In genomic region chrX:107825698-107826285, GRCh38 we compare ENCODE assay signal across 8 cellular contexts. TPM values are rescaled to one million over a fixed set of nuclear protein-coding genes. Genes with fewer than 3 reads are reported as not detected.
DNase-seq lines count a peak whose midpoint lies in the region; TF ChIP-seq lines count a peak whose summit lies in the region.

A gene with protein sequence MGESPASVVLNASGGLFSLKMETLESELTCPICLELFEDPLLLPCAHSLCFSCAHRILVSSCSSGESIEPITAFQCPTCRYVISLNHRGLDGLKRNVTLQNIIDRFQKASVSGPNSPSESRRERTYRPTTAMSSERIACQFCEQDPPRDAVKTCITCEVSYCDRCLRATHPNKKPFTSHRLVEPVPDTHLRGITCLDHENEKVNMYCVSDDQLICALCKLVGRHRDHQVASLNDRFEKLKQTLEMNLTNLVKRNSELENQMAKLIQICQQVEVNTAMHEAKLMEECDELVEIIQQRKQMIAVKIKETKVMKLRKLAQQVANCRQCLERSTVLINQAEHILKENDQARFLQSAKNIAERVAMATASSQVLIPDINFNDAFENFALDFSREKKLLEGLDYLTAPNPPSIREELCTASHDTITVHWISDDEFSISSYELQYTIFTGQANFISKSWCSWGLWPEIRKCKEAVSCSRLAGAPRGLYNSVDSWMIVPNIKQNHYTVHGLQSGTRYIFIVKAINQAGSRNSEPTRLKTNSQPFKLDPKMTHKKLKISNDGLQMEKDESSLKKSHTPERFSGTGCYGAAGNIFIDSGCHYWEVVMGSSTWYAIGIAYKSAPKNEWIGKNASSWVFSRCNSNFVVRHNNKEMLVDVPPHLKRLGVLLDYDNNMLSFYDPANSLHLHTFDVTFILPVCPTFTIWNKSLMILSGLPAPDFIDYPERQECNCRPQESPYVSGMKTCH (plus strand): TSS chrX:107825866. CDS start chrX:107826427, 561 bp downstream.

- H3K27me3 ChIP-seq in H9 (ENCODE audit: insufficient read depth, low read length): peaks cover 10% of the 10 kb centered on the region; the same call in 1 of the 2 replicates
- H3K27me3 ChIP-seq in muscle layer of duodenum (ENCODE audit: low read depth, low read length): no peaks in the 10 kb centered on the region

- no peak within 1 kb of the TSS for H2BK5ac ChIP-seq in H9 (ENCODE audit: insufficient read length, low read length)

- H3K18ac ChIP-seq in H9 (ENCODE audit: insufficient read length, low read depth, low read length): no peak within 1 kb of the TSS

- H3K23ac ChIP-seq in H9 (ENCODE audit: insufficient read length, low read depth, low read length): no peak within 1 kb of the TSS

- no peak within 1 kb of the TSS for H2AK5ac ChIP-seq in H9 (ENCODE audit: insufficient read length, low read length)

- H4K91ac ChIP-seq in H9 (ENCODE audit: insufficient read length, low read depth, low read length): no peak within 1 kb of the TSS

- H3K4me1 ChIP-seq in H9 (ENCODE audit: insufficient read depth, low read length): no peaks in the 10 kb centered on the region
- H3K4me1 ChIP-seq in muscle layer of duodenum (ENCODE audit: control insufficient read depth in 1 of 2, insufficient read depth in 2 of 2, low read length in 2 of 2): peaks cover 0 to 8% of the 10 kb centered on the region in 2 donors

- H2BK120ac ChIP-seq in H9 (ENCODE audit: low read depth, low read length, poor library complexity, severe bottlenecking): no peak within 1 kb of the TSS

- peak within 1 kb of the TSS; percentile 55 to 80 for H3K4me3 Mint-ChIP-seq in H9
- peak within 1 kb of the TSS; percentile 73 for H3K4me3 Mint-ChIP-seq in stimulated activated naive CD8-positive, alpha-beta T cell treated with anti-CD3 and anti-CD28 coated beads, Interleukin-15, Interleukin-2, amounts not matched to agents 100 ng/mL and 50 ng/mL, for 24 hours

- peaks cover 0 to 45% of the 10 kb centered on the region in 2 experiments; a peak in 4 of 5 replicates for H3K9me3 Mint-ChIP-seq in H9
- H3K9me3 Mint-ChIP-seq in stimulated activated naive CD8-positive, alpha-beta T cell treated with anti-CD3 and anti-CD28 coated beads, Interleukin-15, Interleukin-2, amounts not matched to agents 100 ng/mL and 50 ng/mL, for 24 hours: no peaks in the 10 kb centered on the region

- no peaks in the 10 kb centered on the region for H3K36me3 ChIP-seq in muscle layer of duodenum (ENCODE audit: control insufficient read depth in 1 of 2, insufficient read depth in 2 of 2, low read length in 2 of 2)

- no peak within 1 kb of the TSS for H2BK12ac ChIP-seq in H9 (ENCODE audit: insufficient read length, low read depth, low read length)

- peaks cover 7 to 10% of the 10 kb centered on the region in 2 experiments; a peak in 2 of 4 replicates for H3K4me1 Mint-ChIP-seq in H9
- peaks cover 39% of the 10 kb centered on the region for H3K4me1 Mint-ChIP-seq in stimulated activated naive CD8-positive, alpha-beta T cell treated with anti-CD3 and anti-CD28 coated beads, Interleukin-15, Interleukin-2, amounts not matched to agents 100 ng/mL and 50 ng/mL, for 24 hours (ENCODE audit: low read depth)

- peak; percentile 22 for DNase-seq in D341Med (ENCODE audit: low spot score)
- peak; percentile 72 for DNase-seq in H9
- DNase-seq in NCI-H2107 (lab: John Stamatoyannopoulos, UW): peak; percentile 3
- DNase-seq in activated T-cell treated with anti-CD3 and anti-CD28 coated beads for 1 hour (ENCODE audit: low read depth): peak; percentile 32
- DNase-seq in epithelial cell of proximal tubule (ENCODE audit: low read depth): no peak
- DNase-seq in epidermal melanocyte (ENCODE audit: insufficient read length, low spot score): no peak

- no peak within 1 kb of the TSS for H3K9ac ChIP-seq in H9 (ENCODE audit: extremely low read depth, insufficient read length, low read length)

- H3K4me2 ChIP-seq in H9 (ENCODE audit: insufficient read depth, insufficient read length, low read length): peak within 1 kb of the TSS; percentile 73

- H3K36me3 Mint-ChIP-seq in H9 (ENCODE audit: insufficient read depth in 1 of 3, low read depth in 3 of 3): no peaks in the 10 kb centered on the region; a peak in 1 of 7 replicates
- H3K36me3 Mint-ChIP-seq in stimulated activated naive CD8-positive, alpha-beta T cell treated with anti-CD3 and anti-CD28 coated beads, Interleukin-15, Interleukin-2, amounts not matched to agents 100 ng/mL and 50 ng/mL, for 24 hours (ENCODE audit: low read depth): no peaks in the 10 kb centered on the region

- H2AFZ ChIP-seq in H9 (ENCODE audit: low read length): no peak within 1 kb of the TSS

- no peaks in the 10 kb centered on the region for H4K20me1 ChIP-seq in H9 (ENCODE audit: control insufficient read depth, insufficient read depth, insufficient read length)

- H3K14ac ChIP-seq in H9 (ENCODE audit: insufficient read depth, low read length): no peak within 1 kb of the TSS; the same call in 1 of the 2 replicates

- H3K9me3 ChIP-seq in H9 (ENCODE audit: control insufficient read depth, low read depth, low read length) (no peaks in the 10 kb centered on the region), muscle layer of duodenum (ENCODE audit: control insufficient read depth in 1 of 2, low read length in 2 of 2) (no peaks in the 10 kb centered on the region)

- H3K27ac ChIP-seq in H9 (ENCODE audit: insufficient read length, low read depth, low read length): no peak within 1 kb of the TSS
- H3K27ac ChIP-seq in muscle layer of duodenum (ENCODE audit: low read length): peak within 1 kb of the TSS; percentile 80

- TF ChIP-seq CTCF in H9 (conservative IDR thresholded peaks at IDR 0.05) (no peak), epithelial cell of proximal tubule (conservative IDR thresholded peaks at IDR 0.05; ENCODE audit: low read depth, low read length) (no peak)

- H3K4me3 ChIP-seq in epithelial cell of proximal tubule (ENCODE audit: low read depth, low read length) (peak within 1 kb of the TSS; percentile 62), muscle layer of duodenum (ENCODE audit: low read depth in 1 of 2, low read length in 2 of 2) (peak within 1 kb of the TSS; percentile 50 to 58)

- no peak within 1 kb of the TSS for H3K27ac Mint-ChIP-seq in H9
- H3K27ac Mint-ChIP-seq in stimulated activated naive CD8-positive, alpha-beta T cell treated with anti-CD3 and anti-CD28 coated beads, Interleukin-15, Interleukin-2, amounts not matched to agents 100 ng/mL and 50 ng/mL, for 24 hours: peak within 1 kb of the TSS; percentile 76

- H3K56ac ChIP-seq in H9 (ENCODE audit: insufficient read length, low read depth, low read length): no peak within 1 kb of the TSS

- WGBS in H9 (ENCODE audit: extremely low coverage, insufficient read length, low lambda C conversion rate): no CpG with 5 or more reads among the region's 43 CpGs

- H3K79me1 ChIP-seq in H9 (ENCODE audit: insufficient read depth, low read depth, low read length, poor library complexity, severe bottlenecking): no peaks in the 10 kb centered on the region

- peaks cover 60% of the 10 kb centered on the region for H3K27me3 Mint-ChIP-seq in H9 (ENCODE audit: low read depth)
- peaks cover 3% of the 10 kb centered on the region for H3K27me3 Mint-ChIP-seq in stimulated activated naive CD8-positive, alpha-beta T cell treated with anti-CD3 and anti-CD28 coated beads, Interleukin-15, Interleukin-2, amounts not matched to agents 100 ng/mL and 50 ng/mL, for 24 hours

- H3K4ac ChIP-seq in H9 (ENCODE audit: low read depth, low read length): no peak within 1 kb of the TSS

- H2BK20ac ChIP-seq in H9 (ENCODE audit: low read depth, low read length, poor library complexity, severe bottlenecking): no peak within 1 kb of the TSS

- H3K79me2 ChIP-seq in H9 (ENCODE audit: insufficient read depth, low read length): no peaks in the 10 kb centered on the region

- H2BK15ac ChIP-seq in H9 (ENCODE audit: low read depth, low read length): no peak within 1 kb of the TSS

- H3K23me2 ChIP-seq in H9 (ENCODE audit: insufficient read length, low read depth, low read length, poor library complexity, severe bottlenecking): peaks cover 8% of the 10 kb centered on the region

- H4K8ac ChIP-seq in H9 (replicated peaks; ENCODE audit: insufficient read length, low read depth, low read length): no peak within 1 kb of the TSS

- no peak within 1 kb of the TSS for H4K5ac ChIP-seq in H9 (ENCODE audit: insufficient read length, low read depth, low read length)

- H3T11ph ChIP-seq in H9 (ENCODE audit: low read length): no peak within 1 kb of the TSS

RNA-seq across cellular contexts. Expression of the gene that starts here (rescaled TPM):
- total RNA-seq in H9 (2021): 1.3 and 1.6 TPM in 2 replicates
- 6.1 and 11.0 TPM in 2 replicates for total RNA-seq in epithelial cell of proximal tubule

Comparison
In these comparisons a context has a peak if more than half of its experiments do, and no peak if none do; other contexts are left out.
1. DNase-seq: peak in D341Med (single experiment), H9 (single experiment), NCI-H2107 (single experiment) and activated T-cell treated with anti-CD3 and anti-CD28 coated beads for 1 hour (single experiment); none in epithelial cell of proximal tubule (single experiment) and epidermal melanocyte (single experiment).